Comparison of ENCODE assay signal across 15 cellular contexts in the genomic region with DNA sequence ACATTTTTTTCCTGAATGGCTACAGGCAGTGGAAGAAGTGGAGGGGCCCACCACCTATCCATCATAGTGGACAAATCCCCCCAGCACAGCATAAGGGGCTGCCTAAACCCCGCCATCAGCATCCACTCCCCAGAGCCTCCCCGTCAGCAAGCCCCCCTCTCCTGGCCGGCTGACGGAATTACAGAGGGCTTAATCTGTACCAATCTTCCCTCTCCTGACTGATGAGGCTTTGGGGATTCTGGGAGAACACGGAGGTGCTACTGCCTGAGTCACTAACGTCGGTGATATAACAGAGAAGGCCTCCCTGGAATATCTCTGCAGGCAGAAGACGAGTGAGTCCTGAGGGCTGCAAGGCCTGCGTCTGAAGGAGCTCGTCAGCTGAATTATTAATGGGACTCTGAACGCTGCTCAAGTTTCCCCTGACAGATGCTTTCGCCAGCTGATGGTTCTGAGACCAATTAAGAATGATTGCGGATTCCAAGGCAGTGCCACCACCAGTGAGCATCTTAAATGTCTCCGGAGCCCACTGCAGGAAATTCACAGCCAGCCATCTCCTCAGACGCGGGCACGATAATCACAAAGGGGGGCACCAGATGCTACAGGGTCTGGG.
DNase-seq lines count a peak whose midpoint lies in the region; ATAC-seq, FAIRE-seq and TF ChIP-seq lines count a peak whose summit lies in the region.
"Had no signal": no experiment of that assay in that cellular context is flagged by ENCODE, and none has a peak within 500 bp of the region (broad histone marks: within the 10 kb centered on the region; RNA-seq: fewer than 3 reads in every experiment).

No MANE protein-coding gene starts in this region.

- TF ChIP-seq CTCF in astrocyte (IDR thresholded peaks at IDR 0.05; ENCODE audit: insufficient read depth, low read depth, low read length): peak; percentile 30

- H3K4me1 ChIP-seq in astrocyte (ENCODE audit: insufficient read depth, low read length): peaks cover 23% of the 10 kb centered on the region

- no peak overlapping the region for H3K9ac ChIP-seq in astrocyte (ENCODE audit: low read length)

- no peaks in the 10 kb centered on the region for H3K27me3 ChIP-seq in astrocyte (ENCODE audit: insufficient read depth, low read length)
- H3K27me3 ChIP-seq: tibial nerve had no signal

- no peak for ATAC-seq in HG02870 (IDR thresholded peaks at IDR 0.05; ENCODE audit: unreplicated experiment)
- no peak for ATAC-seq in GM21717 (IDR thresholded peaks at IDR 0.05; ENCODE audit: unreplicated experiment)
- ATAC-seq: activated CD4-positive, alpha-beta T cell treated with anti-CD3 and anti-CD28 coated beads for 36 hours; activated naive CD8-positive, alpha-beta T cell treated with anti-CD3 and anti-CD28 coated beads, Interleukin-2, amount 50 U/mL, for 24 hours had no signal

- no peaks in the 10 kb centered on the region for H3K9me3 ChIP-seq in astrocyte (ENCODE audit: insufficient read depth, low read depth, low read length)
- H3K9me3 ChIP-seq: tibial nerve had no signal

- DNase-seq in AG08395 (ENCODE audit: low spot score) (peak; percentile 68), HEK293T (ENCODE audit: extremely low spot score) (peak; percentile 10), astrocyte (ENCODE audit: low read depth) (peak; percentile 44), left kidney (ENCODE audit: low read depth, low spot score) (peak; percentile 67), T-helper 1 cell (no peak), SIG-M5 (lab: John Stamatoyannopoulos, UW) (no peak)
- DNase-seq: activated CD4-positive, alpha-beta T cell treated with anti-CD3 and anti-CD28 coated beads for 36 hours; activated naive CD8-positive, alpha-beta T cell treated with anti-CD3 and anti-CD28 coated beads, Interleukin-2, amount 50 U/mL, for 24 hours; activated T-cell treated with anti-CD3 and anti-CD28 coated beads, Interleukin-2, amount 50 U/mL, for 24 hours; Karpas-422 had no signal

- H3K9me3 Mint-ChIP-seq in astrocyte (ENCODE audit: unreplicated experiment): peaks cover 2% of the 10 kb centered on the region
- H3K9me3 Mint-ChIP-seq: activated naive CD8-positive, alpha-beta T cell treated with anti-CD3 and anti-CD28 coated beads, Interleukin-2, amount 50 U/mL, for 24 hours; activated T-cell treated with anti-CD3 and anti-CD28 coated beads, Interleukin-2, amount 50 U/mL, for 24 hours; dendritic cell treated with granulocyte-macrophage colony-stimulating factor and Interleukin-4, amounts not matched to agents 40 ng/mL and 50 ng/mL, for 4 days had no signal

- no peak overlapping the region for H3K27ac Mint-ChIP-seq in astrocyte (ENCODE audit: unreplicated experiment)
- H3K27ac Mint-ChIP-seq: activated CD4-positive, alpha-beta T cell treated with anti-CD3 and anti-CD28 coated beads for 36 hours; activated naive CD8-positive, alpha-beta T cell treated with anti-CD3 and anti-CD28 coated beads, Interleukin-2, amount 50 U/mL, for 24 hours; activated T-cell treated with anti-CD3 and anti-CD28 coated beads, Interleukin-2, amount 50 U/mL, for 24 hours; dendritic cell treated with granulocyte-macrophage colony-stimulating factor and Interleukin-4, amounts not matched to agents 40 ng/mL and 50 ng/mL, for 4 days had no signal

- CTCF ChIA-PET in HEK293T (lab: Yijun Ruan, JAX): no interaction called here

- no peaks in the 10 kb centered on the region for H3K27me3 Mint-ChIP-seq in astrocyte (ENCODE audit: low read depth, unreplicated experiment)
- H3K27me3 Mint-ChIP-seq: activated CD4-positive, alpha-beta T cell treated with anti-CD3 and anti-CD28 coated beads for 36 hours; activated naive CD8-positive, alpha-beta T cell treated with anti-CD3 and anti-CD28 coated beads, Interleukin-2, amount 50 U/mL, for 24 hours; activated T-cell treated with anti-CD3 and anti-CD28 coated beads, Interleukin-2, amount 50 U/mL, for 24 hours; dendritic cell treated with granulocyte-macrophage colony-stimulating factor and Interleukin-4, amounts not matched to agents 40 ng/mL and 50 ng/mL, for 4 days had no signal

- H3K4me3 ChIP-seq in astrocyte (ENCODE audit: insufficient read depth, low read depth, low read length): no peak overlapping the region
- H3K4me3 ChIP-seq: tibial nerve had no signal

- H3K36me3 Mint-ChIP-seq in astrocyte (ENCODE audit: low read depth, unreplicated experiment): peaks cover 5% of the 10 kb centered on the region

- no peaks in the 10 kb centered on the region for H3K36me3 ChIP-seq in astrocyte (ENCODE audit: insufficient read depth, low read length)
- H3K36me3 ChIP-seq: tibial nerve had no signal

- no peak overlapping the region for H3K4me3 Mint-ChIP-seq in astrocyte (ENCODE audit: unreplicated experiment)
- H3K4me3 Mint-ChIP-seq: activated CD4-positive, alpha-beta T cell treated with anti-CD3 and anti-CD28 coated beads for 36 hours; activated naive CD8-positive, alpha-beta T cell treated with anti-CD3 and anti-CD28 coated beads, Interleukin-2, amount 50 U/mL, for 24 hours; activated T-cell treated with anti-CD3 and anti-CD28 coated beads, Interleukin-2, amount 50 U/mL, for 24 hours; dendritic cell treated with granulocyte-macrophage colony-stimulating factor and Interleukin-4, amounts not matched to agents 40 ng/mL and 50 ng/mL, for 4 days had no signal

- no peak overlapping the region for H3K4me2 ChIP-seq in astrocyte (ENCODE audit: low read length)

- peaks cover 14% of the 10 kb centered on the region for H3K4me1 Mint-ChIP-seq in astrocyte (ENCODE audit: low read depth, unreplicated experiment)

- no peak overlapping the region for H3K27ac ChIP-seq in astrocyte (ENCODE audit: low read depth, low read length)
- H3K27ac ChIP-seq: tibial nerve had no signal

- FAIRE-seq in astrocyte (lab: Jason Lieb, UNC): no peak
- FAIRE-seq: GM12891 had no signal

- H2AFZ ChIP-seq in astrocyte (ENCODE audit: low read depth, low read length): no peak overlapping the region

- POLR2A ChIA-PET in HEK293T (lab: Yijun Ruan, JAX): no interaction called here

- no peaks in the 10 kb centered on the region for H4K20me1 ChIP-seq in astrocyte (ENCODE audit: insufficient read depth, low read length)

- no peaks in the 10 kb centered on the region for H3K79me2 ChIP-seq in astrocyte (ENCODE audit: insufficient read depth, low read length)

TF ChIP-seq in HEK293T, 16 proteins besides CTCF, POLR2A, EP300 and RAD21:
- TF ChIP-seq FOXM1 (IDR thresholded peaks at IDR 0.05; ENCODE audit: borderline replicate concordance) (no peak), ZNF384 (IDR thresholded peaks at IDR 0.05) (no peak), ARNT (IDR thresholded peaks at IDR 0.05) (no peak), SP1 (IDR thresholded peaks at IDR 0.05) (no peak), PKNOX1 (IDR thresholded peaks at IDR 0.05) (no peak), BHLHE40 (IDR thresholded peaks at IDR 0.05; ENCODE audit: borderline replicate concordance) (no peak), SUZ12 (IDR thresholded peaks at IDR 0.05) (no peak), FOXK2 (IDR thresholded peaks at IDR 0.05) (no peak), ELF4 (IDR thresholded peaks at IDR 0.05) (no peak), LEF1 (IDR thresholded peaks at IDR 0.05; ENCODE audit: borderline replicate concordance) (no peak), NFRKB (IDR thresholded peaks at IDR 0.05) (no peak), HDGF (IDR thresholded peaks at IDR 0.05; ENCODE audit: borderline replicate concordance) (no peak), L3MBTL2 (conservative IDR thresholded peaks at IDR 0.05) (no peak), TARDBP (IDR thresholded peaks at IDR 0.05) (no peak), FOXA1 (IDR thresholded peaks at IDR 0.05) (no peak)

Comparison
In these comparisons a context has a peak if more than half of its experiments do, and no peak if none do; other contexts are left out.
1. DNase-seq: peak in AG08395 (single experiment), HEK293T (single experiment), astrocyte (single experiment) and left kidney (single experiment); none in T-helper 1 cell (0 of 5) and SIG-M5 (single experiment).